7 cellular contexts compared by ENCODE assay signal in genomic region chr3:28575100-28575747, GRCh38.
A peak's percentile ranks its signal among the peaks of the same experiment; 100 is the strongest.
DNase-seq lines count a peak whose midpoint lies in the region; ATAC-seq and TF ChIP-seq lines count a peak whose summit lies in the region.

No MANE protein-coding gene starts in this region.

- WGBS in suprapubic skin = 2% methylated on average over 17 of the region's 56 CpGs

- peaks cover 22% of the 10 kb centered on the region for H3K4me1 ChIP-seq in suprapubic skin

- H3K4me3 ChIP-seq in brain microvascular endothelial cell (ENCODE audit: low read depth, low read length) (peak overlapping the region; percentile 45), suprapubic skin (peak overlapping the region; percentile 58)

- peaks cover 44% of the 10 kb centered on the region for H3K27me3 ChIP-seq in brain microvascular endothelial cell (replicated peaks)
- peaks cover 34% of the 10 kb centered on the region for H3K27me3 ChIP-seq in suprapubic skin

- in situ Hi-C loops in brain microvascular endothelial cell (cut with HindIII; ENCODE audit: low pct_ligation_motif_present, low sequenced_read_pairs) = no loop called here

- ATAC-seq in GM21526 (IDR thresholded peaks at IDR 0.05; ENCODE audit: low FRiP score, unreplicated experiment) = no peak

- H3K27ac ChIP-seq in brain microvascular endothelial cell = no peak overlapping the region
- no peak overlapping the region for H3K27ac ChIP-seq in suprapubic skin

- TF ChIP-seq CTCF in brain microvascular endothelial cell (IDR thresholded peaks at IDR 0.05; ENCODE audit: low read depth, low read length, missing control alignments) (no peak), suprapubic skin (IDR thresholded peaks at IDR 0.05) (no peak)

- no peaks in the 10 kb centered on the region for H3K9me3 ChIP-seq in suprapubic skin

- TF ChIP-seq EP300 in suprapubic skin (IDR thresholded peaks at IDR 0.05) = no peak

- H3K36me3 ChIP-seq in brain microvascular endothelial cell (replicated peaks) = no peaks in the 10 kb centered on the region
- H3K36me3 ChIP-seq in suprapubic skin = no peaks in the 10 kb centered on the region

- peak; percentile 62 for DNase-seq in NCI-H1105 treated with DMSO at 0.1 percent for 48 hours (lab: John Stamatoyannopoulos, UW)
- DNase-seq in brain microvascular endothelial cell = no peak
- DNase-seq in left kidney (ENCODE audit: low read depth, low spot score) = peak; percentile 76
- peak in 1 of 2 donors; percentile 72 for DNase-seq in suprapubic skin (ENCODE audit: low spot score in 2 of 2)
- no peak for DNase-seq in stimulated activated CD8-positive, alpha-beta memory T cell treated with anti-CD3 and anti-CD28 coated beads, Interleukin-4, amount 100 ng/mL, for 48 hours
- no peak for DNase-seq in NCI-H1436 (lab: John Stamatoyannopoulos, UW)

- no peak for TF ChIP-seq POLR2A in suprapubic skin (IDR thresholded peaks at IDR 0.05)

Comparison
In these comparisons a context has a peak if more than half of its experiments do, and no peak if none do; other contexts are left out.
1. DNase-seq: peak in NCI-H1105 treated with DMSO at 0.1 percent for 48 hours (single experiment) and left kidney (single experiment); none in brain microvascular endothelial cell (single experiment), stimulated activated CD8-positive, alpha-beta memory T cell treated with anti-CD3 and anti-CD28 coated beads, Interleukin-4, amount 100 ng/mL, for 48 hours (single experiment) and NCI-H1436 (single experiment).